Comparison of ENCODE assay signal across 23 cellular contexts in the genomic region with DNA sequence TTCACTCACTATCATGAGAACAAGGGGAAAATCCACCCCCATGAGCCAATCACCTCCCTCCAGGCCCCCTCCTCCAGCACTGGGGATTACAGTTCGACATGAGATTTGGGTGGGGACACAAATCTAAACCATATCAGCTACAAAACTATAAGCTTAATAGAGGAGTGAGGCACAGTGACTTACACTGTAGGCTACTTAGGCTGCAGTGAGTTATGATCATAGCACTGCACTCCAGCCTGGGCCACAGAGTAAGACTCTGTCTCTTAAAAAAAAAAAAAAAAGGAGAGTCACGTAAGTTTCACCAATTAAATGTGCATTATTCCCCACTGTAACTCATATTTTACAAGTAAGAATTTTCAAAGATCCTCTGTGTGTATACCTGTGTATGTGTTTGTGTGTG. TPM values are rescaled to one million over a fixed set of nuclear protein-coding genes. Genes with fewer than 3 reads are reported as not detected.
DNase-seq lines count a peak whose midpoint lies in the region; ATAC-seq, FAIRE-seq and TF ChIP-seq lines count a peak whose summit lies in the region.
"Had no signal": no experiment of that assay in that cellular context is flagged by ENCODE, and none has a peak within 500 bp of the region (broad histone marks: within the 10 kb centered on the region; RNA-seq: fewer than 3 reads in every experiment).

No MANE protein-coding gene starts in this region.

- no peaks in the 10 kb centered on the region for H3K27me3 ChIP-seq in Caco-2 (replicated peaks; ENCODE audit: control insufficient read depth, insufficient read depth, low read length)
- no peaks in the 10 kb centered on the region for H3K27me3 ChIP-seq in endothelial cell of umbilical vein (ENCODE audit: control insufficient read depth in 2 of 2, insufficient read depth in 2 of 2, low read length in 2 of 2)
- no peaks in the 10 kb centered on the region for H3K27me3 ChIP-seq in lower lobe of right lung (ENCODE audit: low read depth)
- H3K27me3 ChIP-seq in neural progenitor cell = no peaks in the 10 kb centered on the region

- H3K9me3 Mint-ChIP-seq in Caco-2 (ENCODE audit: unreplicated experiment) = no peaks in the 10 kb centered on the region
- H3K9me3 Mint-ChIP-seq in neural progenitor cell = no peaks in the 10 kb centered on the region
- H3K9me3 Mint-ChIP-seq: CD4-positive, alpha-beta T cell; HFFc6 had no signal

- H3K27ac Mint-ChIP-seq in Caco-2 (ENCODE audit: unreplicated experiment) (peak overlapping the region; percentile 14), neural progenitor cell (peak overlapping the region; percentile 10)
- H3K27ac Mint-ChIP-seq: CD4-positive, alpha-beta T cell; HFFc6 had no signal

- H3K4me1 Mint-ChIP-seq in Caco-2 (ENCODE audit: low read depth, unreplicated experiment) (peaks cover 27% of the 10 kb centered on the region), neural progenitor cell (peaks cover 33% of the 10 kb centered on the region)

- peak; percentile 26 for FAIRE-seq in endothelial cell of umbilical vein (lab: Jason Lieb, UNC)
- FAIRE-seq: A549 had no signal

- H3K4me3 ChIP-seq in Caco-2 (ENCODE audit: low read depth, low read length) (no peak overlapping the region), endothelial cell of umbilical vein (replicated peaks in 1 of 3; ENCODE audit: insufficient read depth in 1 of 3, low read depth in 1 of 3, low read length in 3 of 3) (no peak overlapping the region), lower lobe of right lung (no peak overlapping the region), neural progenitor cell (no peak overlapping the region)
- H3K4me3 ChIP-seq: A549 had no signal

- POLR2A ChIA-PET in Caco-2 (lab: Charles Lee) = no interaction called here
- POLR2A ChIA-PET in endothelial cell of umbilical vein (lab: Charles Lee) = no interaction called here

- intact Hi-C loops in Caco-2 (cut with micrococcal nuclease; ENCODE audit: unreplicated experiment) (loop anchor here (5.0 kb wide), 1 partner anchor 71 kb away; a partner anchor contains a TSS), endothelial cell of umbilical vein (cut with micrococcal nuclease) (loop anchor here (5.0 kb wide), 3 partner anchors 71 to 306 kb away; a partner anchor contains a TSS), lower lobe of right lung (cut with DNase I) (no loop called here)

- peak overlapping the region; percentile 52 for H3K4me2 ChIP-seq in endothelial cell of umbilical vein (ENCODE audit: insufficient read depth, low read length)
- no peak overlapping the region for H3K4me2 ChIP-seq in neural progenitor cell
- H3K4me2 ChIP-seq: A549 had no signal

- H3K27ac ChIP-seq in endothelial cell of umbilical vein (ENCODE audit: insufficient read depth, low read depth, low read length) (peak overlapping the region; percentile 52), lower lobe of right lung (no peak overlapping the region), neural progenitor cell (no peak overlapping the region)
- H3K27ac ChIP-seq: 22Rv1, A549, C4-2B had no signal

- H3K4me1 ChIP-seq in Caco-2 (peaks cover 15% of the 10 kb centered on the region), endothelial cell of umbilical vein (ENCODE audit: control insufficient read depth, extremely low read depth, insufficient read depth, low read length) (peaks cover 37% of the 10 kb centered on the region), lower lobe of right lung (peaks cover 25% of the 10 kb centered on the region), neural progenitor cell (no peaks in the 10 kb centered on the region)
- H3K4me1 ChIP-seq: A549 had no signal

- CTCF ChIA-PET in Caco-2 (lab: Charles Lee) = no interaction called here
- CTCF ChIA-PET in endothelial cell of umbilical vein (lab: Charles Lee) = no interaction called here

- H3K9ac ChIP-seq in endothelial cell of umbilical vein (replicated peaks; ENCODE audit: extremely low read depth, insufficient read depth, low read length) = no peak overlapping the region
- no peak overlapping the region for H3K9ac ChIP-seq in neural progenitor cell

- no peaks in the 10 kb centered on the region for H3K9me3 ChIP-seq in Caco-2
- no peaks in the 10 kb centered on the region for H3K9me3 ChIP-seq in endothelial cell of umbilical vein (replicated peaks; ENCODE audit: control insufficient read depth, insufficient read depth, low read length)
- no peaks in the 10 kb centered on the region for H3K9me3 ChIP-seq in lower lobe of right lung
- no peaks in the 10 kb centered on the region for H3K9me3 ChIP-seq in neural progenitor cell (ENCODE audit: low read depth)
- H3K9me3 ChIP-seq: A549 had no signal

- H3K79me2 ChIP-seq in endothelial cell of umbilical vein (ENCODE audit: control insufficient read depth, insufficient read depth, low read length) (no peaks in the 10 kb centered on the region), neural progenitor cell (ENCODE audit: low read depth) (no peaks in the 10 kb centered on the region)

- H3K4me3 Mint-ChIP-seq in Caco-2 (ENCODE audit: unreplicated experiment) = no peak overlapping the region
- H3K4me3 Mint-ChIP-seq in neural progenitor cell = no peak overlapping the region
- H3K4me3 Mint-ChIP-seq: CD4-positive, alpha-beta T cell; HFFc6 had no signal

- ATAC-seq in lower lobe of right lung = peak; percentile 31 to 56
- no peak for ATAC-seq in GM18498 (IDR thresholded peaks at IDR 0.05; ENCODE audit: unreplicated experiment)
- ATAC-seq in HG03521 (IDR thresholded peaks at IDR 0.05; ENCODE audit: unreplicated experiment) = no peak
- ATAC-seq: A549, HCT116 had no signal

- TF ChIP-seq CTCF in Caco-2 (IDR thresholded peaks at IDR 0.05; ENCODE audit: insufficient read depth in 1 of 2, low read depth in 1 of 2, low read length in 1 of 2, severe bottlenecking in 1 of 2, unreplicated experiment in 1 of 2) = no peak
- no peak for TF ChIP-seq CTCF in endothelial cell of umbilical vein (IDR thresholded peaks at IDR 0.05; ENCODE audit: extremely low read depth in 1 of 2, insufficient read depth in 1 of 2, low read depth in 1 of 2, low read length in 2 of 2)
- TF ChIP-seq CTCF in lower lobe of right lung (IDR thresholded peaks at IDR 0.05) = no peak
- no peak for TF ChIP-seq CTCF in neural progenitor cell (IDR thresholded peaks at IDR 0.05)
- TF ChIP-seq CTCF in GM10266 (IDR thresholded peaks at IDR 0.05; ENCODE audit: control insufficient read depth, insufficient read depth, low read depth, missing control alignments) = no peak

- BruUV-seq in Caco-2 (replicated peaks; lab: Mats Ljungman, UMichigan) = no TSS peak
- no TSS peak for BruUV-seq in endothelial cell of umbilical vein (replicated peaks; lab: Mats Ljungman, UMichigan)

- DNase-seq in Caco-2 (no peak), endothelial cell of umbilical vein (ENCODE audit: low read depth, low spot score) (peak; percentile 45), lower lobe of right lung (no peak), neural progenitor cell (ENCODE audit: low spot score) (no peak), HT-29 (ENCODE audit: low spot score) (no peak), GM10266 (ENCODE audit: extremely low spot score) (no peak)
- DNase-seq: AML-193; CD4-positive, alpha-beta T cell; DMS153; DMS79; GDM1; GOT3; H7; HFFc6 had no signal

- TF ChIP-seq POLR2A in endothelial cell of umbilical vein (IDR thresholded peaks at IDR 0.05; ENCODE audit: low read depth, low read length) = no peak

- no peaks in the 10 kb centered on the region for H3K9me1 ChIP-seq in endothelial cell of umbilical vein (replicated peaks; ENCODE audit: control insufficient read depth, extremely low read depth, insufficient read depth, low read length)

- H2AFZ ChIP-seq in endothelial cell of umbilical vein (ENCODE audit: low read depth, low read length) = peak overlapping the region; percentile 48
- H2AFZ ChIP-seq in neural progenitor cell (replicated peaks) = no peak overlapping the region

- H3K27me3 Mint-ChIP-seq in Caco-2 (ENCODE audit: insufficient read depth, unreplicated experiment) (no peaks in the 10 kb centered on the region), neural progenitor cell (ENCODE audit: insufficient read depth, low read depth) (peaks cover 4% of the 10 kb centered on the region)

- H3K36me3 ChIP-seq in Caco-2 (ENCODE audit: control insufficient read depth, insufficient read depth, low read length) = no peaks in the 10 kb centered on the region
- H3K36me3 ChIP-seq in endothelial cell of umbilical vein (ENCODE audit: control insufficient read depth in 2 of 2, extremely low read depth in 1 of 2, insufficient read depth in 2 of 2, low read length in 2 of 2) = no peaks in the 10 kb centered on the region
- no peaks in the 10 kb centered on the region for H3K36me3 ChIP-seq in lower lobe of right lung
- no peaks in the 10 kb centered on the region for H3K36me3 ChIP-seq in neural progenitor cell

- H3F3A ChIP-seq in neural progenitor cell (ENCODE audit: low read depth) = no peaks in the 10 kb centered on the region

- dilution Hi-C loops in endothelial cell of umbilical vein (cut with MboI; ENCODE audit: extremely low pct_ligation_motif_present, low sequenced_read_pairs) = no loop called here

- H4K20me1 ChIP-seq in endothelial cell of umbilical vein (replicated peaks; ENCODE audit: control insufficient read depth, extremely low read depth, insufficient read depth, low read length) (no peaks in the 10 kb centered on the region), neural progenitor cell (ENCODE audit: low read depth) (no peaks in the 10 kb centered on the region)

- H3K36me3 Mint-ChIP-seq in Caco-2 (ENCODE audit: insufficient read depth, unreplicated experiment) (no peaks in the 10 kb centered on the region), neural progenitor cell (peaks cover 1% of the 10 kb centered on the region)

RNA-seq across cellular contexts. Expression of a gene that starts 26.2 kb away (rescaled TPM):
- total RNA-seq in Caco-2 (2022) (0.09 and 0.44 TPM in 2 replicates), endothelial cell of umbilical vein (13.8 and 17.1 TPM in 2 replicates), lower lobe of right lung (79.2 TPM), neural progenitor cell (ENCODE audit: low replicate concordance) (2.0 and 2.1 TPM in 2 replicates)
- polyA plus RNA-seq in endothelial cell of umbilical vein = 7.6 and 8.0 TPM in 2 replicates
- polyA plus RNA-seq in endothelial cell of umbilical vein (2011; cell fraction: cytosol; rRNA removed) = 6.0 and 7.4 TPM in 2 replicates
- polyA plus RNA-seq in endothelial cell of umbilical vein (2011; cell fraction: nucleus; rRNA removed) = 8.7 and 11.4 TPM in 2 replicates
- polyA plus RNA-seq in endothelial cell of umbilical vein (2012) = 6.0 and 8.4 TPM in 2 replicates
- polyA minus RNA-seq in endothelial cell of umbilical vein = 6.6 and 8.5 TPM in 2 replicates
- polyA minus RNA-seq in endothelial cell of umbilical vein (2011; cell fraction: cytosol; rRNA and poly(A)+ RNA removed) = not detected
- 6.1 and 7.1 TPM in 2 replicates for polyA minus RNA-seq in endothelial cell of umbilical vein (2011; cell fraction: nucleus; rRNA and poly(A)+ RNA removed)
- total RNA-seq in HT-29 (2014; rRNA removed; shearing (Covaris generic)) = not detected in 2 replicates
- total RNA-seq: CD4-positive, alpha-beta T cell; HT1080 had no signal

RNA-seq across cellular contexts. Expression of a gene that starts 53.5 kb away (rescaled TPM):
- not detected in 2 replicates for total RNA-seq in Caco-2 (2022)
- total RNA-seq in endothelial cell of umbilical vein = not detected in 2 replicates
- not detected in 2 replicates for polyA plus RNA-seq in endothelial cell of umbilical vein
- polyA plus RNA-seq in endothelial cell of umbilical vein (2011; cell fraction: cytosol; rRNA removed) = not detected in 2 replicates
- not detected in 2 replicates for polyA plus RNA-seq in endothelial cell of umbilical vein (2011; cell fraction: nucleus; rRNA removed)
- not detected in 2 replicates for polyA plus RNA-seq in endothelial cell of umbilical vein (2012)
- not detected in 2 replicates for polyA minus RNA-seq in endothelial cell of umbilical vein
- polyA minus RNA-seq in endothelial cell of umbilical vein (2011; cell fraction: cytosol; rRNA and poly(A)+ RNA removed) = not detected
- polyA minus RNA-seq in endothelial cell of umbilical vein (2011; cell fraction: nucleus; rRNA and poly(A)+ RNA removed) = not detected in 2 replicates
- not detected for total RNA-seq in lower lobe of right lung
- total RNA-seq in neural progenitor cell (ENCODE audit: low replicate concordance) = not detected in 2 replicates
- total RNA-seq in HT-29 (2014; rRNA removed; shearing (Covaris generic)) = not detected in 2 replicates
- total RNA-seq: CD4-positive, alpha-beta T cell; Daoy; H7; HFFc6; HT1080 had no signal
- polyA plus RNA-seq: A549, BJ had no signal

Comparison
In these comparisons a context has a peak if more than half of its experiments do, and no peak if none do; other contexts are left out.
1. ATAC-seq: peak in lower lobe of right lung (2 of 2); none in GM18498 (single experiment) and HG03521 (single experiment).